In genomic region chr3:43014216-43014615, GRCh38 we compare ENCODE assay signal across 14 cellular contexts. TPM values are rescaled to one million over a fixed set of nuclear protein-coding genes. Genes with fewer than 3 reads are reported as not detected.
"Had no signal": no experiment of that assay in that cellular context is flagged by ENCODE, and none has a peak within 500 bp of the region (broad histone marks: within the 10 kb centered on the region; RNA-seq: fewer than 3 reads in every experiment).

No MANE protein-coding gene starts in this region.

- H3K4me3 ChIP-seq: lung, tibial nerve, vagina had no signal

- DNase-seq: activated B cell treated with CpG ODN at 0.5 μM for 24 hours; activated effector memory CD4-positive, alpha-beta T cell treated with Interleukin-2 at 50 U/mL for 16 hours; activated naive CD4-positive, alpha-beta T cell treated with anti-CD3 and anti-CD28 coated beads, Interleukin-2, amount 50 U/mL, for 16 hours; activated T-cell treated with anti-CD3 and anti-CD28 coated beads, Interleukin-2, amount 50 U/mL, for 24 hours; left colon; stimulated activated naive B cell treated with anti-CD40 and anti-IgM and Interleukin-4, amounts not matched to agents 10 μg/mL and 1 μg/mL and 100 μg/mL, for 72 hours had no signal

- H3K27ac Mint-ChIP-seq: activated B cell treated with CpG ODN at 0.5 μM for 24 hours; activated CD8-positive, alpha-beta memory T cell treated with anti-CD3 and anti-CD28 coated beads, Interleukin-2, amount 10 ng/mL, durations not matched to agents 7 days and 5 days; activated T-cell treated with anti-CD3 and anti-CD28 coated beads, Interleukin-2, amount 50 U/mL, for 24 hours; mesothelial cell of epicardium; stimulated activated naive B cell treated with anti-CD40 and anti-IgM and Interleukin-4, amounts not matched to agents 10 μg/mL and 1 μg/mL and 100 μg/mL, for 72 hours had no signal

- H3K9me3 ChIP-seq: tibial nerve, vagina had no signal

- H3K27ac ChIP-seq: vagina had no signal

- H3K27me3 ChIP-seq: tibial nerve, vagina had no signal

- H3K27me3 Mint-ChIP-seq: activated B cell treated with CpG ODN at 0.5 μM for 24 hours; activated CD8-positive, alpha-beta memory T cell treated with anti-CD3 and anti-CD28 coated beads, Interleukin-2, amount 10 ng/mL, durations not matched to agents 7 days and 5 days; activated T-cell treated with anti-CD3 and anti-CD28 coated beads, Interleukin-2, amount 50 U/mL, for 24 hours; stimulated activated naive B cell treated with anti-CD40 and anti-IgM and Interleukin-4, amounts not matched to agents 10 μg/mL and 1 μg/mL and 100 μg/mL, for 72 hours had no signal

- H3K9me3 Mint-ChIP-seq: activated B cell treated with CpG ODN at 0.5 μM for 24 hours; activated T-cell treated with anti-CD3 and anti-CD28 coated beads, Interleukin-2, amount 50 U/mL, for 24 hours; mesothelial cell of epicardium; stimulated activated naive B cell treated with anti-CD40 and anti-IgM and Interleukin-4, amounts not matched to agents 10 μg/mL and 1 μg/mL and 100 μg/mL, for 72 hours had no signal

- ATAC-seq: esophagus mucosa; left colon; stimulated activated naive B cell treated with anti-CD40 and anti-IgM and Interleukin-4, amounts not matched to agents 10 μg/mL and 1 μg/mL and 100 μg/mL, for 72 hours had no signal

- H3K4me1 Mint-ChIP-seq: activated B cell treated with CpG ODN at 0.5 μM for 24 hours; stimulated activated naive B cell treated with anti-CD40 and anti-IgM and Interleukin-4, amounts not matched to agents 10 μg/mL and 1 μg/mL and 100 μg/mL, for 72 hours had no signal

- H3K4me3 Mint-ChIP-seq: activated B cell treated with CpG ODN at 0.5 μM for 24 hours; activated CD8-positive, alpha-beta memory T cell treated with anti-CD3 and anti-CD28 coated beads, Interleukin-2, amount 10 ng/mL, durations not matched to agents 7 days and 5 days; activated T-cell treated with anti-CD3 and anti-CD28 coated beads, Interleukin-2, amount 50 U/mL, for 24 hours; mesothelial cell of epicardium; stimulated activated naive B cell treated with anti-CD40 and anti-IgM and Interleukin-4, amounts not matched to agents 10 μg/mL and 1 μg/mL and 100 μg/mL, for 72 hours had no signal

- H3K36me3 Mint-ChIP-seq: activated CD8-positive, alpha-beta memory T cell treated with anti-CD3 and anti-CD28 coated beads, Interleukin-2, amount 10 ng/mL, durations not matched to agents 7 days and 5 days; mesothelial cell of epicardium; stimulated activated naive B cell treated with anti-CD40 and anti-IgM and Interleukin-4, amounts not matched to agents 10 μg/mL and 1 μg/mL and 100 μg/mL, for 72 hours had no signal

- H3K36me3 ChIP-seq: tibial nerve, vagina had no signal

RNA-seq across cellular contexts. Expression of gene GASK1A, which starts 35.1 kb away (rescaled TPM):
- total RNA-seq: activated B cell treated with CpG ODN at 0.5 μM for 24 hours; activated CD8-positive, alpha-beta memory T cell treated with anti-CD3 and anti-CD28 coated beads, Interleukin-2, amount 10 ng/mL, durations not matched to agents 7 days and 5 days; osteocyte had no signal
- polyA plus RNA-seq: neural cell had no signal
